1 cellular context compared by ENCODE assay signal in the genomic region with DNA sequence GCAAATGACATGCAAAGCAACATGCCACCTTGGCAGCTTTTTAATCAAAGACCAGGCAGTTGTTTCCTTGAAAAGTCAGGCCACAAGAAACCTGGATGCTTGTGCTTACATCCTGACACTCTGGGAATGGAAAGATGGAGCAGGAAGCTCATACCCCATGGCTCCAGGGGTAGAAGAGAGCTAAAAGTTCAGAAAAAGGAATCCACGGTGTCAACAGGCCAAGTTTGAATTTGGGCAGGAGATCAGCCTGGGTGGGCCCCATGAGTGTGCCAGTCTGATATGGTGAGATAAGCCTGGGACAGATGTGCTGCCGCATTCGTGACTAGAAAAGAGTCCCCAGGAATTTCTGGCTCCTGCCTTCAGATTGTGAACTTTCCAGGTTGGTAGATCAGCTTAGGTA.
TF ChIP-seq lines count a peak whose summit lies in the region.

A gene with protein sequence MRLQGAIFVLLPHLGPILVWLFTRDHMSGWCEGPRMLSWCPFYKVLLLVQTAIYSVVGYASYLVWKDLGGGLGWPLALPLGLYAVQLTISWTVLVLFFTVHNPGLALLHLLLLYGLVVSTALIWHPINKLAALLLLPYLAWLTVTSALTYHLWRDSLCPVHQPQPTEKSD (plus strand): TSS at position 301 of the 400 bp plus-strand sequence. CDS start 519 bp downstream, outside the sequence.

TF ChIP-seq in HCT116, 20 proteins besides CTCF, POLR2A, EP300 and RAD21:
- no peak for TF ChIP-seq FOSL1 (IDR thresholded peaks at IDR 0.05; ENCODE audit: low read depth)
- TF ChIP-seq, protein P1, sequence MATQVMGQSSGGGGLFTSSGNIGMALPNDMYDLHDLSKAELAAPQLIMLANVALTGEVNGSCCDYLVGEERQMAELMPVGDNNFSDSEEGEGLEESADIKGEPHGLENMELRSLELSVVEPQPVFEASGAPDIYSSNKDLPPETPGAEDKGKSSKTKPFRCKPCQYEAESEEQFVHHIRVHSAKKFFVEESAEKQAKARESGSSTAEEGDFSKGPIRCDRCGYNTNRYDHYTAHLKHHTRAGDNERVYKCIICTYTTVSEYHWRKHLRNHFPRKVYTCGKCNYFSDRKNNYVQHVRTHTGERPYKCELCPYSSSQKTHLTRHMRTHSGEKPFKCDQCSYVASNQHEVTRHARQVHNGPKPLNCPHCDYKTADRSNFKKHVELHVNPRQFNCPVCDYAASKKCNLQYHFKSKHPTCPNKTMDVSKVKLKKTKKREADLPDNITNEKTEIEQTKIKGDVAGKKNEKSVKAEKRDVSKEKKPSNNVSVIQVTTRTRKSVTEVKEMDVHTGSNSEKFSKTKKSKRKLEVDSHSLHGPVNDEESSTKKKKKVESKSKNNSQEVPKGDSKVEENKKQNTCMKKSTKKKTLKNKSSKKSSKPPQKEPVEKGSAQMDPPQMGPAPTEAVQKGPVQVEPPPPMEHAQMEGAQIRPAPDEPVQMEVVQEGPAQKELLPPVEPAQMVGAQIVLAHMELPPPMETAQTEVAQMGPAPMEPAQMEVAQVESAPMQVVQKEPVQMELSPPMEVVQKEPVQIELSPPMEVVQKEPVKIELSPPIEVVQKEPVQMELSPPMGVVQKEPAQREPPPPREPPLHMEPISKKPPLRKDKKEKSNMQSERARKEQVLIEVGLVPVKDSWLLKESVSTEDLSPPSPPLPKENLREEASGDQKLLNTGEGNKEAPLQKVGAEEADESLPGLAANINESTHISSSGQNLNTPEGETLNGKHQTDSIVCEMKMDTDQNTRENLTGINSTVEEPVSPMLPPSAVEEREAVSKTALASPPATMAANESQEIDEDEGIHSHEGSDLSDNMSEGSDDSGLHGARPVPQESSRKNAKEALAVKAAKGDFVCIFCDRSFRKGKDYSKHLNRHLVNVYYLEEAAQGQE (IDR thresholded peaks at IDR 0.05; ENCODE audit: low read depth) = no peak
- TF ChIP-seq, protein P2, sequence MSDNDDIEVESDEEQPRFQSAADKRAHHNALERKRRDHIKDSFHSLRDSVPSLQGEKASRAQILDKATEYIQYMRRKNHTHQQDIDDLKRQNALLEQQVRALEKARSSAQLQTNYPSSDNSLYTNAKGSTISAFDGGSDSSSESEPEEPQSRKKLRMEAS (IDR thresholded peaks at IDR 0.05) = no peak
- TF ChIP-seq ZNF274 (IDR thresholded peaks at IDR 0.05; ENCODE audit: low read depth, low read length) = no peak
- TF ChIP-seq YY1 (IDR thresholded peaks at IDR 0.05; ENCODE audit: extremely low read depth, insufficient replicate concordance, low read depth, low read length) = no peak
- no peak for TF ChIP-seq POLR2AphosphoS5 (IDR thresholded peaks at IDR 0.05; ENCODE audit: low read depth, low read length)
- TF ChIP-seq, protein P3, sequence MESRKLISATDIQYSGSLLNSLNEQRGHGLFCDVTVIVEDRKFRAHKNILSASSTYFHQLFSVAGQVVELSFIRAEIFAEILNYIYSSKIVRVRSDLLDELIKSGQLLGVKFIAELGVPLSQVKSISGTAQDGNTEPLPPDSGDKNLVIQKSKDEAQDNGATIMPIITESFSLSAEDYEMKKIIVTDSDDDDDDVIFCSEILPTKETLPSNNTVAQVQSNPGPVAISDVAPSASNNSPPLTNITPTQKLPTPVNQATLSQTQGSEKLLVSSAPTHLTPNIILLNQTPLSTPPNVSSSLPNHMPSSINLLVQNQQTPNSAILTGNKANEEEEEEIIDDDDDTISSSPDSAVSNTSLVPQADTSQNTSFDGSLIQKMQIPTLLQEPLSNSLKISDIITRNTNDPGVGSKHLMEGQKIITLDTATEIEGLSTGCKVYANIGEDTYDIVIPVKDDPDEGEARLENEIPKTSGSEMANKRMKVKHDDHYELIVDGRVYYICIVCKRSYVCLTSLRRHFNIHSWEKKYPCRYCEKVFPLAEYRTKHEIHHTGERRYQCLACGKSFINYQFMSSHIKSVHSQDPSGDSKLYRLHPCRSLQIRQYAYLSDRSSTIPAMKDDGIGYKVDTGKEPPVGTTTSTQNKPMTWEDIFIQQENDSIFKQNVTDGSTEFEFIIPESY (IDR thresholded peaks at IDR 0.05; ENCODE audit: extremely low read depth, insufficient replicate concordance, low read length) = no peak
- TF ChIP-seq EZH2 (IDR thresholded peaks at IDR 0.05) = no peak
TF ChIP-seq in HCT116: peak in this region for 0.
